ENCODE assay signal across 9 cellular contexts in genomic region chr3:62875103-62876002, GRCh38. TPM values are rescaled to one million over a fixed set of nuclear protein-coding genes. Genes with fewer than 3 reads are reported as not detected.
DNase-seq lines count a peak whose midpoint lies in the region; ATAC-seq and TF ChIP-seq lines count a peak whose summit lies in the region.
"Had no signal": no experiment of that assay in that cellular context is flagged by ENCODE, and none has a peak within 500 bp of the region (broad histone marks: within the 10 kb centered on the region; RNA-seq: fewer than 3 reads in every experiment).

Gene CADPS, minus strand, starts transcription at chr3:62875416. Its CDS starts 387 bp downstream, at chr3:62875029.

- H3K4me1 Mint-ChIP-seq in osteocyte (ENCODE audit: unreplicated experiment): peaks cover 8% of the 10 kb centered on the region
- H3K4me1 Mint-ChIP-seq in T-helper 17 cell: no peaks in the 10 kb centered on the region
- no peaks in the 10 kb centered on the region for H3K4me1 Mint-ChIP-seq in CD14-positive monocyte

- no peak for ATAC-seq in T-helper 17 cell
- no peak for ATAC-seq in HG03095 (IDR thresholded peaks at IDR 0.05; ENCODE audit: unreplicated experiment)

- intact Hi-C loops in CD14-positive monocyte (cut with micrococcal nuclease): no loop called here

- TF ChIP-seq CTCF in foreskin fibroblast (IDR thresholded peaks at IDR 0.05; ENCODE audit: low read depth, low read length) (no peak), osteocyte (IDR thresholded peaks at IDR 0.05) (no peak), CD14-positive monocyte (IDR thresholded peaks at IDR 0.05) (no peak)

- H3K4me3 ChIP-seq in foreskin fibroblast (ENCODE audit: low read depth in 1 of 2, low read length in 2 of 2): peak within 1 kb of the TSS; percentile 25 to 59

- H3K27ac Mint-ChIP-seq in osteocyte (ENCODE audit: unreplicated experiment): no peak within 1 kb of the TSS
- no peak within 1 kb of the TSS for H3K27ac Mint-ChIP-seq in T-helper 17 cell
- no peak within 1 kb of the TSS for H3K27ac Mint-ChIP-seq in CD14-positive monocyte

- peaks cover 47% of the 10 kb centered on the region for H3K27me3 Mint-ChIP-seq in osteocyte (ENCODE audit: unreplicated experiment)
- H3K27me3 Mint-ChIP-seq in T-helper 17 cell: peaks cover 28% of the 10 kb centered on the region
- peaks cover 44 to 57% (median 51%) of the 10 kb centered on the region in 3 donors for H3K27me3 Mint-ChIP-seq in CD14-positive monocyte (ENCODE audit: low read depth in 3 of 3)

- no peaks in the 10 kb centered on the region for H3K9me3 ChIP-seq in T-helper 17 cell (ENCODE audit: control insufficient read depth, low read length, poor library complexity, severe bottlenecking)

- no peaks in the 10 kb centered on the region for H3K36me3 Mint-ChIP-seq in osteocyte (ENCODE audit: unreplicated experiment)
- H3K36me3 Mint-ChIP-seq in T-helper 17 cell (ENCODE audit: low read depth): no peaks in the 10 kb centered on the region
- H3K36me3 Mint-ChIP-seq in CD14-positive monocyte: peaks cover 1 to 2% of the 10 kb centered on the region in 2 donors

- H3K4me3 Mint-ChIP-seq in osteocyte (ENCODE audit: unreplicated experiment) (peak within 1 kb of the TSS; percentile 14), T-helper 17 cell (no peak within 1 kb of the TSS), CD14-positive monocyte (peak within 1 kb of the TSS in 1 of 2 donors; percentile 75)

- peak; percentile 25 for DNase-seq in DMS79 treated with DMSO at 0.1 percent for 48 hours (lab: John Stamatoyannopoulos, UW)
- peak; percentile 96 for DNase-seq in NCI-H82 (lab: John Stamatoyannopoulos, UW)
- peak in 1 of 2 donors; percentile 55 for DNase-seq in foreskin fibroblast
- DNase-seq in osteocyte (ENCODE audit: extremely low spot score, unreplicated experiment): no peak
- no peak for DNase-seq in T-helper 17 cell
- no peak for DNase-seq in dedifferentiated amniotic fluid mesenchymal stem cell (ENCODE audit: extremely low spot score)
- no peak for DNase-seq in CD14-positive monocyte (ENCODE audit: low spot score)

- H3K9me3 Mint-ChIP-seq in osteocyte (ENCODE audit: unreplicated experiment) (no peaks in the 10 kb centered on the region), CD14-positive monocyte (peaks cover 4 to 23% (median 11%) of the 10 kb centered on the region in 7 donors)

RNA-seq across cellular contexts. Expression of gene CADPS, which starts in this region (rescaled TPM):
- total RNA-seq in osteocyte (not detected in 2 replicates), T-helper 17 cell (not detected)
- not detected for polyA plus RNA-seq in CD14-positive monocyte
- total RNA-seq: activated CD8-positive, alpha-beta memory T cell treated with anti-CD3 and anti-CD28 coated beads for 36 hours had no signal

Comparison
In these comparisons a context has a peak if more than half of its experiments do, and no peak if none do; other contexts are left out.
1. DNase-seq: peak in DMS79 treated with DMSO at 0.1 percent for 48 hours (single experiment) and NCI-H82 (single experiment); none in osteocyte (single experiment), T-helper 17 cell (0 of 3), dedifferentiated amniotic fluid mesenchymal stem cell (single experiment) and CD14-positive monocyte (single experiment).